In genomic region chr5:55064523-55064922, GRCh38 we compare ENCODE assay signal across 18 cellular contexts. TPM values are rescaled to one million over a fixed set of nuclear protein-coding genes. Genes with fewer than 3 reads are reported as not detected.
DNase-seq lines count a peak whose midpoint lies in the region; ATAC-seq, FAIRE-seq and TF ChIP-seq lines count a peak whose summit lies in the region.
"Had no signal": no experiment of that assay in that cellular context is flagged by ENCODE, and none has a peak within 500 bp of the region (broad histone marks: within the 10 kb centered on the region; RNA-seq: fewer than 3 reads in every experiment).

No MANE protein-coding gene starts in this region.

- H3K79me2 ChIP-seq in astrocyte (ENCODE audit: insufficient read depth, low read length), result no peaks in the 10 kb centered on the region

- H3K27ac ChIP-seq in astrocyte (ENCODE audit: low read depth, low read length), result peak overlapping the region; percentile 76
- H3K27ac ChIP-seq: 22Rv1 had no signal

- H3K27ac Mint-ChIP-seq in T-helper 1 cell treated with Interleukin-12 subunit alpha and Interleukin-12 subunit beta and Interleukin-4 antibody, amounts not matched to agents 30 μg/mL and 1 μg/mL, for 36 hours, result peak overlapping the region; percentile 98
- H3K27ac Mint-ChIP-seq in activated CD8-positive, alpha-beta T cell treated with anti-CD3 and anti-CD28 coated beads for 36 hours, result no peak overlapping the region
- no peak overlapping the region for H3K27ac Mint-ChIP-seq in astrocyte (ENCODE audit: unreplicated experiment)
- H3K27ac Mint-ChIP-seq in natural killer cell treated with Interleukin-12 subunit alpha and Interleukin-12 subunit beta and Interleukin-15 and Interleukin-18, amount 100 ng/mL, for 72 hours, result peak overlapping the region; percentile 98
- H3K27ac Mint-ChIP-seq: CD14-positive monocyte, H9 had no signal

- intact Hi-C loops in activated CD8-positive, alpha-beta T cell treated with anti-CD3 and anti-CD28 coated beads for 36 hours (cut with micrococcal nuclease), result loop anchor here (5.0 kb wide), 2 partner anchors 37 to 38 kb away; partner anchors contain the start of gene GZMA

- no peak overlapping the region for H3K4me3 ChIP-seq in astrocyte (ENCODE audit: insufficient read depth, low read depth, low read length)

- no peak for TF ChIP-seq CTCF in activated CD8-positive, alpha-beta T cell treated with anti-CD3 and anti-CD28 coated beads for 36 hours (IDR thresholded peaks at IDR 0.05)
- no peak for TF ChIP-seq CTCF in astrocyte (IDR thresholded peaks at IDR 0.05; ENCODE audit: insufficient read depth, low read depth, low read length)

- no peak for FAIRE-seq in astrocyte (lab: Jason Lieb, UNC)

- no peak overlapping the region for H3K4me2 ChIP-seq in astrocyte (ENCODE audit: low read length)

- POLR2A ChIA-PET in activated CD8-positive, alpha-beta T cell treated with anti-CD3 and anti-CD28 coated beads for 36 hours (lab: Charles Lee), result no interaction called here

- peaks cover 26% of the 10 kb centered on the region for H3K9me3 Mint-ChIP-seq in T-helper 1 cell treated with Interleukin-12 subunit alpha and Interleukin-12 subunit beta and Interleukin-4 antibody, amounts not matched to agents 30 μg/mL and 1 μg/mL, for 36 hours
- peaks cover 5% of the 10 kb centered on the region for H3K9me3 Mint-ChIP-seq in activated CD8-positive, alpha-beta T cell treated with anti-CD3 and anti-CD28 coated beads for 36 hours
- H3K9me3 Mint-ChIP-seq in astrocyte (ENCODE audit: unreplicated experiment), result peaks cover 2% of the 10 kb centered on the region
- H3K9me3 Mint-ChIP-seq in natural killer cell treated with Interleukin-12 subunit alpha and Interleukin-12 subunit beta and Interleukin-15 and Interleukin-18, amount 100 ng/mL, for 72 hours, result peaks cover 12% of the 10 kb centered on the region
- H3K9me3 Mint-ChIP-seq: CD8-positive, alpha-beta T cell had no signal

- no peaks in the 10 kb centered on the region for H3K36me3 ChIP-seq in astrocyte (ENCODE audit: insufficient read depth, low read length)

- H2AFZ ChIP-seq in astrocyte (ENCODE audit: low read depth, low read length), result no peak overlapping the region

- peaks cover 9% of the 10 kb centered on the region for H3K4me1 ChIP-seq in astrocyte (ENCODE audit: insufficient read depth, low read length)
- H3K4me1 ChIP-seq: Caco-2 had no signal

- H3K27me3 ChIP-seq in astrocyte (ENCODE audit: insufficient read depth, low read length), result no peaks in the 10 kb centered on the region

- H3K27me3 Mint-ChIP-seq in T-helper 1 cell treated with Interleukin-12 subunit alpha and Interleukin-12 subunit beta and Interleukin-4 antibody, amounts not matched to agents 30 μg/mL and 1 μg/mL, for 36 hours (ENCODE audit: low read depth), result no peaks in the 10 kb centered on the region
- peaks cover 2% of the 10 kb centered on the region for H3K27me3 Mint-ChIP-seq in activated CD8-positive, alpha-beta T cell treated with anti-CD3 and anti-CD28 coated beads for 36 hours
- no peaks in the 10 kb centered on the region for H3K27me3 Mint-ChIP-seq in astrocyte (ENCODE audit: low read depth, unreplicated experiment)
- H3K27me3 Mint-ChIP-seq in natural killer cell treated with Interleukin-12 subunit alpha and Interleukin-12 subunit beta and Interleukin-15 and Interleukin-18, amount 100 ng/mL, for 72 hours, result no peaks in the 10 kb centered on the region

- no peaks in the 10 kb centered on the region for H3K9me3 ChIP-seq in astrocyte (ENCODE audit: insufficient read depth, low read depth, low read length)
- H3K9me3 ChIP-seq: Caco-2 had no signal

- H3K4me1 Mint-ChIP-seq in T-helper 1 cell treated with Interleukin-12 subunit alpha and Interleukin-12 subunit beta and Interleukin-4 antibody, amounts not matched to agents 30 μg/mL and 1 μg/mL, for 36 hours (ENCODE audit: low read depth), result peaks cover 71% of the 10 kb centered on the region
- peaks cover 63% of the 10 kb centered on the region for H3K4me1 Mint-ChIP-seq in activated CD8-positive, alpha-beta T cell treated with anti-CD3 and anti-CD28 coated beads for 36 hours (ENCODE audit: low read depth)
- peaks cover 23% of the 10 kb centered on the region for H3K4me1 Mint-ChIP-seq in astrocyte (ENCODE audit: low read depth, unreplicated experiment)
- H3K4me1 Mint-ChIP-seq in natural killer cell treated with Interleukin-12 subunit alpha and Interleukin-12 subunit beta and Interleukin-15 and Interleukin-18, amount 100 ng/mL, for 72 hours (ENCODE audit: low read depth in 2 of 2), result peaks cover 79 to 84% of the 10 kb centered on the region in 2 donors
- H3K4me1 Mint-ChIP-seq: CD14-positive monocyte, H9 had no signal

- peaks cover 37% of the 10 kb centered on the region for H3K36me3 Mint-ChIP-seq in T-helper 1 cell treated with Interleukin-12 subunit alpha and Interleukin-12 subunit beta and Interleukin-4 antibody, amounts not matched to agents 30 μg/mL and 1 μg/mL, for 36 hours (ENCODE audit: low read depth)
- no peaks in the 10 kb centered on the region for H3K36me3 Mint-ChIP-seq in activated CD8-positive, alpha-beta T cell treated with anti-CD3 and anti-CD28 coated beads for 36 hours (ENCODE audit: low read depth)
- H3K36me3 Mint-ChIP-seq in astrocyte (ENCODE audit: low read depth, unreplicated experiment), result no peaks in the 10 kb centered on the region
- H3K36me3 Mint-ChIP-seq in natural killer cell treated with Interleukin-12 subunit alpha and Interleukin-12 subunit beta and Interleukin-15 and Interleukin-18, amount 100 ng/mL, for 72 hours, result peaks cover 16% of the 10 kb centered on the region
- H3K36me3 Mint-ChIP-seq: CD14-positive monocyte; CD8-positive, alpha-beta T cell had no signal

- no peak for DNase-seq in T-helper 1 cell
- peak; percentile 47 for DNase-seq in activated CD8-positive, alpha-beta T cell treated with anti-CD3 and anti-CD28 coated beads for 36 hours
- DNase-seq in astrocyte (ENCODE audit: low read depth), result no peak
- no peak for DNase-seq in natural killer cell treated with Interleukin-12 subunit alpha and Interleukin-12 subunit beta and Interleukin-15 and Interleukin-18, amount 100 ng/mL, for 72 hours (ENCODE audit: low spot score)
- DNase-seq in anterior cingulate cortex (lab: John Stamatoyannopoulos, UW), result no peak
- DNase-seq in COLO829 (ENCODE audit: low spot score), result no peak
- DNase-seq: Caco-2; CD8-positive, alpha-beta T cell; DND-41; GDM1; GOT3; H9 had no signal

- H3K4me3 Mint-ChIP-seq in T-helper 1 cell treated with Interleukin-12 subunit alpha and Interleukin-12 subunit beta and Interleukin-4 antibody, amounts not matched to agents 30 μg/mL and 1 μg/mL, for 36 hours, result no peak overlapping the region
- no peak overlapping the region for H3K4me3 Mint-ChIP-seq in activated CD8-positive, alpha-beta T cell treated with anti-CD3 and anti-CD28 coated beads for 36 hours
- no peak overlapping the region for H3K4me3 Mint-ChIP-seq in astrocyte (ENCODE audit: unreplicated experiment)
- H3K4me3 Mint-ChIP-seq in natural killer cell treated with Interleukin-12 subunit alpha and Interleukin-12 subunit beta and Interleukin-15 and Interleukin-18, amount 100 ng/mL, for 72 hours, result peak overlapping the region; percentile 59
- H3K4me3 Mint-ChIP-seq: CD14-positive monocyte; CD8-positive, alpha-beta T cell; H9 had no signal

- H4K20me1 ChIP-seq in astrocyte (ENCODE audit: insufficient read depth, low read length), result no peaks in the 10 kb centered on the region

- H3K9ac ChIP-seq in astrocyte (ENCODE audit: low read length), result no peak overlapping the region

- ATAC-seq in activated CD8-positive, alpha-beta T cell treated with anti-CD3 and anti-CD28 coated beads for 36 hours, result no peak
- ATAC-seq in natural killer cell treated with Interleukin-12 subunit alpha and Interleukin-12 subunit beta and Interleukin-15 and Interleukin-18, amount 100 ng/mL, for 72 hours, result no peak
- ATAC-seq in HG03025 (IDR thresholded peaks at IDR 0.05; ENCODE audit: low FRiP score, unreplicated experiment), result no peak
- ATAC-seq: CD8-positive, alpha-beta T cell had no signal

- CTCF ChIA-PET in activated CD8-positive, alpha-beta T cell treated with anti-CD3 and anti-CD28 coated beads for 36 hours (lab: Charles Lee), result interaction anchor here (0.7 to 1.5 kb wide), 3 partner anchors 8 to 120 kb away, joined by 3 to 4 read pairs (median 3); no protein-coding TSS in a partner anchor

RNA-seq across cellular contexts. Expression of gene GZMA, which starts 37.9 kb away (rescaled TPM):
- 10 to 100 TPM; 17.8 to 18.2 TPM for total RNA-seq in activated CD8-positive, alpha-beta T cell treated with anti-CD3 and anti-CD28 coated beads for 36 hours
- 1.7 and 2.6 TPM in 2 replicates for total RNA-seq in astrocyte
- total RNA-seq in natural killer cell treated with Interleukin-12 subunit alpha and Interleukin-12 subunit beta and Interleukin-15 and Interleukin-18, amount 100 ng/mL, for 72 hours, result 1,000 to 10,000 TPM in 1 of 2 donors, 100 to 1,000 TPM in 1; 522 to 1,702 TPM
- total RNA-seq: A673, Caco-2, H9 had no signal

RNA-seq across cellular contexts. Expression of gene GZMK, which starts 40.5 kb away (rescaled TPM):
- total RNA-seq in activated CD8-positive, alpha-beta T cell treated with anti-CD3 and anti-CD28 coated beads for 36 hours, result 1 to 10 TPM; 5.2 to 6.2 TPM
- not detected in 2 replicates for total RNA-seq in astrocyte
- 1 to 10 TPM; 4.7 to 7.4 TPM for total RNA-seq in natural killer cell treated with Interleukin-12 subunit alpha and Interleukin-12 subunit beta and Interleukin-15 and Interleukin-18, amount 100 ng/mL, for 72 hours
- total RNA-seq: A673, Caco-2, H9, HT1080 had no signal

Comparison
In these comparisons a context has a peak if more than half of its experiments do, and no peak if none do; other contexts are left out.
1. H3K27ac Mint-ChIP-seq: peak in T-helper 1 cell treated with Interleukin-12 subunit alpha and Interleukin-12 subunit beta and Interleukin-4 antibody, amounts not matched to agents 30 μg/mL and 1 μg/mL, for 36 hours (single experiment) and natural killer cell treated with Interleukin-12 subunit alpha and Interleukin-12 subunit beta and Interleukin-15 and Interleukin-18, amount 100 ng/mL, for 72 hours (2 of 2); none in activated CD8-positive, alpha-beta T cell treated with anti-CD3 and anti-CD28 coated beads for 36 hours (single experiment) and astrocyte (single experiment).
2. RNA of gene GZMA, which starts 37.9 kb away (total RNA-seq): 522 to 1,702 TPM in natural killer cell treated with Interleukin-12 subunit alpha and Interleukin-12 subunit beta and Interleukin-15 and Interleukin-18, amount 100 ng/mL, for 72 hours; 17.8 to 18.2 TPM in activated CD8-positive, alpha-beta T cell treated with anti-CD3 and anti-CD28 coated beads for 36 hours and 1.7 to 2.6 TPM in astrocyte; every median in the first group is over 10 times any median in the second.